Comparison of ENCODE assay signal across 21 cellular contexts in genomic region chr1:67250051-67250653, GRCh38. TPM values are rescaled to one million over a fixed set of nuclear protein-coding genes. Genes with fewer than 3 reads are reported as not detected.
DNase-seq lines count a peak whose midpoint lies in the region; ATAC-seq, FAIRE-seq and TF ChIP-seq lines count a peak whose summit lies in the region.
"Had no signal": no experiment of that assay in that cellular context is flagged by ENCODE, and none has a peak within 500 bp of the region (broad histone marks: within the 10 kb centered on the region; RNA-seq: fewer than 3 reads in every experiment).

No MANE protein-coding gene starts in this region.

- H3K9ac ChIP-seq in K562 (ENCODE audit: insufficient read depth in 1 of 2, low read depth in 2 of 2, low read length in 2 of 2) = no peak overlapping the region
- H3K9ac ChIP-seq: BLaER1 had no signal

- H3K27me3 ChIP-seq in K562 (ENCODE audit: control insufficient read depth in 2 of 2, insufficient read depth in 2 of 2, low read length in 2 of 2) (no peaks in the 10 kb centered on the region), adrenal gland (no peaks in the 10 kb centered on the region), left ventricle myocardium inferior (ENCODE audit: low read depth) (peaks cover 15% of the 10 kb centered on the region)
- H3K27me3 ChIP-seq: BLaER1 had no signal

- CTCF ChIA-PET in K562 (lab: Yijun Ruan, JAX; ENCODE audit: low intra/inter-chr PET ratio) = no interaction called here

- no peaks in the 10 kb centered on the region for H3K9me1 ChIP-seq in K562 (ENCODE audit: control insufficient read depth, insufficient read depth, low read length)

- no TSS peak for BruUV-seq in K562 (replicated peaks; lab: Mats Ljungman, UMichigan)

- POLR2A ChIA-PET in K562 (lab: Yijun Ruan, JAX) = no interaction called here

- H2AFZ ChIP-seq in K562 (ENCODE audit: low read depth, low read length) = no peak overlapping the region

- no peak overlapping the region for H3K4me2 ChIP-seq in K562 (ENCODE audit: insufficient read depth, low read length)
- H3K4me2 ChIP-seq: BLaER1 had no signal

- ATAC-seq in K562 = no peak
- ATAC-seq: CD8-positive, alpha-beta T cell; Right ventricle myocardium inferior; T-cell had no signal

- TF ChIP-seq CTCF in K562 (IDR thresholded peaks at IDR 0.05 in 2 of 3, conservative IDR thresholded peaks at IDR 0.05 in 1 of 3; ENCODE audit: insufficient read depth in 2 of 3, low read depth in 1 of 3, low read length in 3 of 3) (no peak), adrenal gland (IDR thresholded peaks at IDR 0.05) (no peak), left ventricle myocardium inferior (IDR thresholded peaks at IDR 0.05; ENCODE audit: borderline replicate concordance) (no peak)

- no peaks in the 10 kb centered on the region for H3K79me2 ChIP-seq in K562 (ENCODE audit: control insufficient read depth, insufficient read depth, low read length)

- FAIRE-seq in K562 (lab: Jason Lieb, UNC) = no peak

- intact Hi-C loops in K562 (cut with micrococcal nuclease) = no loop called here
- intact Hi-C loops in adrenal gland (cut with DNase I) = no loop called here
- intact Hi-C loops in left ventricle myocardium inferior (cut with micrococcal nuclease) = no loop called here

- H3K9me3 ChIP-seq in K562 (replicated peaks; ENCODE audit: control insufficient read depth, insufficient read depth, low read depth, low read length) = no peaks in the 10 kb centered on the region; the same call in 1 of the 2 replicates
- peaks cover 0 to 8% (median 0%) of the 10 kb centered on the region in 3 donors for H3K9me3 ChIP-seq in adrenal gland (replicated peaks in 1 of 3)
- H3K9me3 ChIP-seq in left ventricle myocardium inferior (replicated peaks) = peaks cover 11% of the 10 kb centered on the region

- no peak for TF ChIP-seq POLR2A in K562 (conservative IDR thresholded peaks at IDR 0.05)
- no peak for TF ChIP-seq POLR2A in adrenal gland (IDR thresholded peaks at IDR 0.05)

- peak; percentile 61 for DNase-seq in DMS53 (lab: John Stamatoyannopoulos, UW)
- DNase-seq in DMS53 treated with DMSO at 0.1 percent for 48 hours (lab: John Stamatoyannopoulos, UW; ENCODE audit: unreplicated experiment) = no peak
- DNase-seq in DMS114 treated with DMSO at 0.1 percent for 48 hours (lab: John Stamatoyannopoulos, UW; ENCODE audit: unreplicated experiment) = peak; percentile 8
- peak; percentile 7 for DNase-seq in NAMALWA (ENCODE audit: low spot score)
- no peak for DNase-seq in K562 (ENCODE audit: extremely low read depth in 1 of 4, low spot score in 3 of 4)
- DNase-seq in kidney tubule cell (ENCODE audit: low spot score) = no peak
- no peak for DNase-seq in adrenal gland
- DNase-seq in left ventricle myocardium inferior = no peak
- DNase-seq: 8988T; CD8-positive, alpha-beta T cell; EL; H7; IMR-90; MV-4-11; NCI-H1436; NCI-H2029 treated with DMSO at 0.1 percent for 48 hours; NCI-H226; T-cell had no signal

- no peak overlapping the region for H3K27ac ChIP-seq in K562 (ENCODE audit: extremely low read depth, low read depth, low read length)
- no peak overlapping the region for H3K27ac ChIP-seq in adrenal gland
- no peak overlapping the region for H3K27ac ChIP-seq in left ventricle myocardium inferior (replicated peaks)
- H3K27ac ChIP-seq: BLaER1 had no signal

- no peak for TF ChIP-seq RAD21 in K562 (CRISPR knock-in tag; conservative IDR thresholded peaks at IDR 0.05 in 1 of 2, IDR thresholded peaks at IDR 0.05 in 1 of 2)

- H3K4me3 ChIP-seq in K562 (no peak overlapping the region), adrenal gland (no peak overlapping the region), left ventricle myocardium inferior (no peak overlapping the region)
- H3K4me3 ChIP-seq: BLaER1 had no signal

- no peaks in the 10 kb centered on the region for H4K20me1 ChIP-seq in K562 (replicated peaks; ENCODE audit: control insufficient read depth, insufficient read depth, low read length)
- H4K20me1 ChIP-seq: BLaER1 had no signal

- in situ Hi-C loops in K562 (cut with MboI) = no loop called here

- 47% methylated on average over 2 of the region's 2 CpGs for WGBS in K562 (ENCODE audit: insufficient coverage, low coverage, missing lambda C conversion rate)
- WGBS in adrenal gland, 4 donors = 77 to 92% (median 88%) methylated on average over 2 of the region's 2 CpGs

- H3K4me1 ChIP-seq in K562 (replicated peaks in 1 of 2; ENCODE audit: control insufficient read depth in 2 of 2, insufficient read depth in 2 of 2, low read length in 2 of 2) (no peaks in the 10 kb centered on the region), adrenal gland (replicated peaks in 1 of 2) (no peaks in the 10 kb centered on the region), left ventricle myocardium inferior (no peaks in the 10 kb centered on the region)
- H3K4me1 ChIP-seq: BLaER1 had no signal

- peaks cover 20% of the 10 kb centered on the region; the same call in 2 of the 3 replicates for H3K36me3 ChIP-seq in K562 (ENCODE audit: control insufficient read depth, insufficient read depth, low read length)
- no peaks in the 10 kb centered on the region for H3K36me3 ChIP-seq in adrenal gland (replicated peaks in 1 of 2)
- H3K36me3 ChIP-seq in left ventricle myocardium inferior = no peaks in the 10 kb centered on the region
- H3K36me3 ChIP-seq: BLaER1 had no signal

- no peak for TF ChIP-seq EP300 in K562 (IDR thresholded peaks at IDR 0.05; ENCODE audit: low read length)

TF ChIP-seq in K562, 482 proteins besides CTCF, POLR2A, EP300 and RAD21:
- no peak for TF ChIP-seq CREM (IDR thresholded peaks at IDR 0.05; ENCODE audit: low read depth)
- TF ChIP-seq ZNF23 (CRISPR knock-in tag; IDR thresholded peaks at IDR 0.05) = no peak
- no peak for TF ChIP-seq TBP (optimal IDR thresholded peaks at IDR 0.05; ENCODE audit: low read depth, low read length)
- TF ChIP-seq SIX5 (IDR thresholded peaks at IDR 0.05; ENCODE audit: borderline replicate concordance in 1 of 2, insufficient read depth in 1 of 2, low read depth in 1 of 2, low read length in 2 of 2) = no peak
- no peak for TF ChIP-seq NFRKB (IDR thresholded peaks at IDR 0.05; ENCODE audit: low read depth)
- TF ChIP-seq ZFP36 (IDR thresholded peaks at IDR 0.05; ENCODE audit: low read depth, low read length, partially characterized antibody) = peak; percentile 82
- TF ChIP-seq ZNF431 (CRISPR knock-in tag; IDR thresholded peaks at IDR 0.05) = no peak
- no peak for TF ChIP-seq POLR3G (IDR thresholded peaks at IDR 0.05; ENCODE audit: extremely low read depth, insufficient read length, insufficient replicate concordance)

RNA-seq across cellular contexts. Expression of gene IL12RB2, which starts 57.5 kb away (rescaled TPM):
- 1.5 and 5.3 TPM in 2 replicates for total RNA-seq in K562 (2011; cell fraction: chromatin; rRNA removed; ENCODE audit: low replicate concordance)
- 0.50 and 1.2 TPM in 2 replicates for total RNA-seq in K562 (2011; cell fraction: nucleolus; rRNA removed)
- total RNA-seq in K562 (2011; cell fraction: nucleoplasm; rRNA removed) = 0.95 and 2.4 TPM in 2 replicates
- total RNA-seq in K562 (2014; rRNA removed) (0.73 and 1.5 TPM in 2 replicates), K562 (2014; rRNA removed; fragmentation: Illumina TruSeq; extraction: Trizol) (2.9 and 3.3 TPM in 2 replicates), K562 (2015; rRNA removed; fragmentation: Illumina TruSeq; extraction: Trizol) (3.3 and 3.8 TPM in 2 replicates), K562 (2021) (1.9 and 2.5 TPM in 2 replicates), adrenal gland (1 to 10 TPM in 2 of 8 donors, under 1 TPM in 4, not detected in 2; 0.28 to 2.6 (median 0.71) TPM), left ventricle myocardium inferior (0.33 TPM)
- polyA plus RNA-seq in K562 (2011; rRNA removed) (0.39 and 5.4 TPM in 2 replicates), K562 (2014; fragmentation: Illumina TruSeq; extraction: Trizol) (2.3 and 2.6 TPM in 2 replicates), K562 (2014; fragmentation: Nextera tagmentation; extraction: Ambion mirVana) (1 to 10 TPM in 1 of 2 experiments, under 1 TPM in 1; 0.45 to 1.1 TPM), K562 (2014; rRNA removed) (2.3 and 2.8 TPM in 2 replicates), adrenal gland (under 1 TPM; 0.24 to 0.48 (median 0.34) TPM)
- 0.10 and 2.6 TPM in 2 replicates for polyA plus RNA-seq in K562 (2011; cell fraction: cytosol; rRNA removed)
- polyA plus RNA-seq in K562 (2011; cell fraction: nucleus; rRNA removed) = 0.41 and 6.1 TPM in 2 replicates
- 1.2 and 2.6 TPM in 2 replicates for polyA plus RNA-seq in K562 (2012)
- 0.46 and 10.9 TPM in 2 replicates for polyA minus RNA-seq in K562 (2011; rRNA and poly(A)+ RNA removed)
- polyA minus RNA-seq in K562 (2011; cell fraction: cytosol; rRNA and poly(A)+ RNA removed) = 2.9 TPM in 1 of 2 replicates, not detected in the other
- polyA minus RNA-seq in K562 (2011; cell fraction: nucleus; rRNA and poly(A)+ RNA removed) = 0.27 and 7.2 TPM in 2 replicates
- total RNA-seq: HT-29, IMR-90 had no signal
- polyA plus RNA-seq: IMR-90 had no signal

Comparison
In these comparisons a context has a peak if more than half of its experiments do, and no peak if none do; other contexts are left out.
1. DNase-seq: peak in DMS53 (single experiment), DMS114 treated with DMSO at 0.1 percent for 48 hours (single experiment) and NAMALWA (single experiment); none in DMS53 treated with DMSO at 0.1 percent for 48 hours (single experiment), K562 (0 of 4), kidney tubule cell (single experiment), adrenal gland (0 of 7) and left ventricle myocardium inferior (single experiment).